Comparison of ENCODE assay signal across 8 cellular contexts in genomic region chr14:75088566-75089373, GRCh38. TPM values are rescaled to one million over a fixed set of nuclear protein-coding genes. Genes with fewer than 3 reads are reported as not detected.
A peak's percentile ranks its signal among the peaks of the same experiment; 100 is the strongest.
DNase-seq lines count a peak whose midpoint lies in the region; ATAC-seq and TF ChIP-seq lines count a peak whose summit lies in the region.

No MANE protein-coding gene starts in this region.

- ATAC-seq in WTC11: peak; percentile 82
- peak; percentile 67 for ATAC-seq in naive thymus-derived CD4-positive, alpha-beta T cell
- ATAC-seq in HG03196 (IDR thresholded peaks at IDR 0.05; ENCODE audit: unreplicated experiment): no peak
- no peak for ATAC-seq in HG02852 (IDR thresholded peaks at IDR 0.05; ENCODE audit: unreplicated experiment)

- peak; percentile 73 for TF ChIP-seq CTCF in GM12873 (IDR thresholded peaks at IDR 0.05; ENCODE audit: insufficient read depth, low read depth, low read length, missing control alignments)
- no peak; the same call in 1 of the 2 replicates for TF ChIP-seq CTCF in WTC11 (IDR thresholded peaks at IDR 0.05)
- peak; percentile 61 to 88 (median 74) for TF ChIP-seq CTCF in esophagus squamous epithelium (IDR thresholded peaks at IDR 0.05)

- POLR2A ChIA-PET in WTC11 (lab: Charles Lee): interaction anchor here (0.7 to 1.5 kb wide), 3 partner anchors 68 to 811 kb away, joined by 3 to 4 read pairs (median 3); no protein-coding TSS in a partner anchor
- POLR2A ChIA-PET in naive thymus-derived CD4-positive, alpha-beta T cell (lab: Charles Lee): interaction anchor here (0.7 to 2.1 kb wide), 2 partner anchors 147 to 183 kb away, joined by 3 to 7 read pairs; no protein-coding TSS in a partner anchor

- H3K27me3 ChIP-seq in esophagus squamous epithelium: no peaks in the 10 kb centered on the region
- no peaks in the 10 kb centered on the region for H3K27me3 ChIP-seq in naive thymus-derived CD4-positive, alpha-beta T cell (ENCODE audit: control insufficient read depth in 2 of 2, insufficient read depth in 2 of 2, low read length in 2 of 2)

- H3K9me3 ChIP-seq in esophagus squamous epithelium: no peaks in the 10 kb centered on the region
- no peaks in the 10 kb centered on the region for H3K9me3 ChIP-seq in naive thymus-derived CD4-positive, alpha-beta T cell (ENCODE audit: control insufficient read depth in 2 of 3, low read length in 3 of 3)

- H3K27ac ChIP-seq in esophagus squamous epithelium: no peak overlapping the region
- H3K27ac ChIP-seq in naive thymus-derived CD4-positive, alpha-beta T cell (ENCODE audit: low read depth, low read length): no peak overlapping the region

- CTCF ChIA-PET in WTC11 (lab: Charles Lee): interaction anchor here (0.6 to 2.6 kb wide), 31 partner anchors 10 to 736 kb away, joined by 3 to 28 read pairs (median 3); partner anchors contain the start of genes ACYP1, PGF and ZC2HC1C
- CTCF ChIA-PET in naive thymus-derived CD4-positive, alpha-beta T cell (lab: Charles Lee): interaction anchor here (0.6 to 6.9 kb wide), 21 partner anchors 11 to 480 kb away, joined by 3 to 78 read pairs (median 4); partner anchors contain the start of gene EIF2B2

- peaks cover 3 to 100% (median 48%) of the 10 kb centered on the region in 3 donors for H3K36me3 ChIP-seq in esophagus squamous epithelium
- H3K36me3 ChIP-seq in naive thymus-derived CD4-positive, alpha-beta T cell (ENCODE audit: control insufficient read depth in 2 of 3, insufficient read depth in 3 of 3, low read length in 3 of 3): peaks cover 17 to 69% (median 26%) of the 10 kb centered on the region in 3 experiments

- no peak for TF ChIP-seq POLR2A in esophagus squamous epithelium (IDR thresholded peaks at IDR 0.05)

- DNase-seq in AG08396 (ENCODE audit: low spot score): peak; percentile 39
- DNase-seq in NCI-H2171 (lab: John Stamatoyannopoulos, UW): peak; percentile 68
- DNase-seq in WTC11 (ENCODE audit: low spot score): peak; percentile 36
- DNase-seq in esophagus squamous epithelium (lab: John Stamatoyannopoulos, UW): no peak
- peak in 7 of 9 donors; percentile 27 to 55 (median 47) for DNase-seq in naive thymus-derived CD4-positive, alpha-beta T cell

- peaks cover 49% of the 10 kb centered on the region for H3K36me3 Mint-ChIP-seq in WTC11
- H3K36me3 Mint-ChIP-seq in naive thymus-derived CD4-positive, alpha-beta T cell: peaks cover 5 to 51% (median 12%) of the 10 kb centered on the region in 5 donors

- no peak overlapping the region for H3K4me3 Mint-ChIP-seq in WTC11
- H3K4me3 Mint-ChIP-seq in naive thymus-derived CD4-positive, alpha-beta T cell: no peak overlapping the region

- H3K9me3 Mint-ChIP-seq in WTC11: no peaks in the 10 kb centered on the region
- no peaks in the 10 kb centered on the region for H3K9me3 Mint-ChIP-seq in naive thymus-derived CD4-positive, alpha-beta T cell

- no peak overlapping the region for H3K4me3 ChIP-seq in esophagus squamous epithelium
- H3K4me3 ChIP-seq in naive thymus-derived CD4-positive, alpha-beta T cell (ENCODE audit: low read length): no peak overlapping the region

- H3K27me3 Mint-ChIP-seq in WTC11 (ENCODE audit: low read depth): no peaks in the 10 kb centered on the region
- H3K27me3 Mint-ChIP-seq in naive thymus-derived CD4-positive, alpha-beta T cell: no peaks in the 10 kb centered on the region

- H3K27ac Mint-ChIP-seq in WTC11: peak overlapping the region; percentile 53; the same call in 1 of the 2 replicates
- H3K27ac Mint-ChIP-seq in naive thymus-derived CD4-positive, alpha-beta T cell: peak overlapping the region in 1 of 9 donors; percentile 40

- peaks cover 0 to 21% (median 0%) of the 10 kb centered on the region in 3 donors for H3K4me1 ChIP-seq in esophagus squamous epithelium
- H3K4me1 ChIP-seq in naive thymus-derived CD4-positive, alpha-beta T cell (ENCODE audit: control insufficient read depth in 2 of 2, insufficient read depth in 2 of 2, low read length in 2 of 2): no peaks in the 10 kb centered on the region

- intact Hi-C loops in esophagus squamous epithelium (cut with DNase I): loop anchor here (10.0 kb wide), 2 partner anchors 84 to 174 kb away; partner anchors contain the start of gene EIF2B2
- intact Hi-C loops in naive thymus-derived CD4-positive, alpha-beta T cell (cut with micrococcal nuclease): loop anchor here (1.0 to 2.0 kb wide), 6 partner anchors 142 to 480 kb away; no protein-coding TSS in a partner anchor

- peaks cover 6% of the 10 kb centered on the region for H3K4me1 Mint-ChIP-seq in WTC11
- H3K4me1 Mint-ChIP-seq in naive thymus-derived CD4-positive, alpha-beta T cell: no peaks in the 10 kb centered on the region

- 55 to 75% methylated on average over 4 to 7 of the region's 7 CpGs for WGBS in esophagus squamous epithelium, 2 donors

TF ChIP-seq in WTC11, 78 proteins besides CTCF, POLR2A, EP300 and RAD21 (continues in another document):
- TF ChIP-seq PREB (CRISPR knock-in tag; IDR thresholded peaks at IDR 0.05; ENCODE audit: borderline replicate concordance): no peak
- TF ChIP-seq ZNF263 (CRISPR knock-in tag; IDR thresholded peaks at IDR 0.05; ENCODE audit: low read depth): no peak
- TF ChIP-seq MYBL2 (CRISPR knock-in tag; IDR thresholded peaks at IDR 0.05): no peak
- no peak for TF ChIP-seq CREB1 (CRISPR knock-in tag; IDR thresholded peaks at IDR 0.05)
- no peak for TF ChIP-seq PRRX2 (CRISPR knock-in tag; IDR thresholded peaks at IDR 0.05)
- no peak for TF ChIP-seq NR2C2 (CRISPR knock-in tag; IDR thresholded peaks at IDR 0.05)
- no peak for TF ChIP-seq E2F4 (CRISPR knock-in tag; IDR thresholded peaks at IDR 0.05; ENCODE audit: borderline replicate concordance, low read depth)
- no peak for TF ChIP-seq CREM (CRISPR knock-in tag; IDR thresholded peaks at IDR 0.05)
- TF ChIP-seq GABPB1 (CRISPR knock-in tag; IDR thresholded peaks at IDR 0.05): no peak
- no peak for TF ChIP-seq PRDM15 (CRISPR knock-in tag; IDR thresholded peaks at IDR 0.05)

RNA-seq across cellular contexts. Expression of gene ZC2HC1C, which starts 19.3 kb away (rescaled TPM):
- total RNA-seq in WTC11 (2021): 1.3 to 1.8 TPM (median 1.6 TPM) in 3 replicates
- 1 to 10 TPM in 3 of 4 donors, under 1 TPM in 1; 0.64 to 5.0 (median 2.2) TPM for total RNA-seq in esophagus squamous epithelium
- 1 to 10 TPM in 1 of 5 experiments, not detected in 4; 1.7 TPM for total RNA-seq in naive thymus-derived CD4-positive, alpha-beta T cell
- polyA plus RNA-seq in naive thymus-derived CD4-positive, alpha-beta T cell: under 1 TPM; 0.30 to 0.41 TPM

RNA-seq across cellular contexts. Expression of gene ACYP1, which starts 24.9 kb away (rescaled TPM):
- total RNA-seq in WTC11 (2021) (22.4 to 26.6 TPM (median 23.0 TPM) in 3 replicates), esophagus squamous epithelium (10 to 100 TPM; 11.0 to 28.0 (median 15.4) TPM)
- total RNA-seq in naive thymus-derived CD4-positive, alpha-beta T cell: 10 to 100 TPM; 11.8 to 39.5 (median 31.2) TPM
- 10 to 100 TPM; 17.5 to 17.9 TPM for polyA plus RNA-seq in naive thymus-derived CD4-positive, alpha-beta T cell

RNA-seq across cellular contexts. Expression of gene MLH3, which starts 37.5 kb away (rescaled TPM):
- total RNA-seq in WTC11 (2021): 16.7 to 18.3 TPM (median 18.2 TPM) in 3 replicates
- 10 to 100 TPM in 3 of 4 donors, 1 to 10 TPM in 1; 8.4 to 39.7 (median 11.0) TPM for total RNA-seq in esophagus squamous epithelium
- total RNA-seq in naive thymus-derived CD4-positive, alpha-beta T cell: 10 to 100 TPM; 19.9 to 26.7 (median 20.5) TPM
- 10 to 100 TPM; 11.4 to 15.6 TPM for polyA plus RNA-seq in naive thymus-derived CD4-positive, alpha-beta T cell

RNA-seq across cellular contexts. Expression of gene NEK9, which starts 38.1 kb away (rescaled TPM):
- total RNA-seq in WTC11 (2021) (50.8 to 60.5 TPM (median 59.1 TPM) in 3 replicates), esophagus squamous epithelium (10 to 100 TPM; 16.6 to 37.2 (median 17.8) TPM)
- total RNA-seq in naive thymus-derived CD4-positive, alpha-beta T cell: 100 to 1,000 TPM in 2 of 5 experiments, 10 to 100 TPM in 3; 81.7 to 141 (median 84.7) TPM
- 10 to 100 TPM; 16.6 to 17.2 TPM for polyA plus RNA-seq in naive thymus-derived CD4-positive, alpha-beta T cell

Comparison
In these comparisons a context has a peak if more than half of its experiments do, and no peak if none do; other contexts are left out.
1. ATAC-seq: peak in WTC11 (single experiment) and naive thymus-derived CD4-positive, alpha-beta T cell (single experiment); none in HG03196 (single experiment) and HG02852 (single experiment).